In the genomic region with DNA sequence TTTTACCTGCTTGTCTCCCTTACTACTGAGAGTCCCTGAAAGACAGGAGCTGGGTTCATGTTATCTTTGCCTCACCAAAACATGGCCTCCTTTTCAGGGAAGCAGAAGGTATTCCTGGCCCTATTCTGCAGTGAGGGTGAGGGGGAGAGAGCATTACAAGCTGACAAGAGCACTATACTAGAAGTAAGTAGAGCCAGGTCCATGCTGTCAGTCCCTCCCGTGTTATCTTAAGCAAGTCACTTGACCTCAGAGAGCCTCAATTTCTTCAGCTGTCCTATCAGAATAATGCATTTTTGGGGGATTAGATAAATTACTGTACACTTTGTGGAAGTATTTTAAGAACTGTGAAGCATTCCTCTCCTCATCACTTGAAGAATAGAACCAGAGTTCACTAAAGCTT, we compare ENCODE assay signal across 20 cellular contexts.
DNase-seq lines count a peak whose midpoint lies in the region; ATAC-seq and TF ChIP-seq lines count a peak whose summit lies in the region.
"Had no signal": no experiment of that assay in that cellular context is flagged by ENCODE, and none has a peak within 500 bp of the region (broad histone marks: within the 10 kb centered on the region; RNA-seq: fewer than 3 reads in every experiment).

No MANE protein-coding gene starts in this region.

- peak in 3 of 8 donors; percentile 18 to 56 (median 31) for ATAC-seq in heart right ventricle
- no peak for ATAC-seq in left cardiac atrium
- peak; percentile 19 for ATAC-seq in left ventricle myocardium superior
- ATAC-seq in stimulated activated memory B cell treated with anti-CD40 and anti-IgM and Interleukin-4, amounts not matched to agents 10 μg/mL and 1 μg/mL and 100 μg/mL, for 72 hours = no peak
- ATAC-seq in HG02973 (IDR thresholded peaks at IDR 0.05; ENCODE audit: unreplicated experiment) = no peak
- ATAC-seq: HCT116 had no signal

- H3K27me3 Mint-ChIP-seq in neural crest cell (ENCODE audit: low read depth) = no peaks in the 10 kb centered on the region
- H3K27me3 Mint-ChIP-seq in stimulated activated memory B cell treated with anti-CD40 and anti-IgM and Interleukin-4, amounts not matched to agents 10 μg/mL and 1 μg/mL and 100 μg/mL, for 72 hours = no peaks in the 10 kb centered on the region
- H3K27me3 Mint-ChIP-seq: B cell had no signal

- WGBS in heart right ventricle, 2 donors = 23 to 48% methylated on average over 1 of the region's 1 CpG

- peaks cover 0 to 46% (median 13%) of the 10 kb centered on the region in 9 donors for H3K4me1 ChIP-seq in heart right ventricle

- no peak for DNase-seq in heart right ventricle
- DNase-seq in left cardiac atrium = no peak
- DNase-seq in left ventricle myocardium superior = no peak
- no peak for DNase-seq in neural crest cell (ENCODE audit: low read depth, low spot score)
- DNase-seq in HuH-7.5 (ENCODE audit: low spot score) = no peak
- DNase-seq: DMS53, GDM1, Karpas-422, MV-4-11, NCI-H1105 treated with DMSO at 0.1 percent for 48 hours, NCI-H2029 treated with DMSO at 0.1 percent for 48 hours, NCI-H2171 treated with DMSO at 0.1 percent for 48 hours, NCI-H524 treated with DMSO at 0.1 percent for 48 hours, SHP77 treated with DMSO at 0.1 percent for 48 hours had no signal

- H3K36me3 ChIP-seq in heart right ventricle = peaks cover 0 to 3% (median 0%) of the 10 kb centered on the region in 9 donors

- no peaks in the 10 kb centered on the region for H3K27me3 ChIP-seq in heart right ventricle

- H3K4me3 ChIP-seq in heart right ventricle = no peak overlapping the region
- H3K4me3 ChIP-seq: SK-N-MC had no signal

- intact Hi-C loops in heart right ventricle (cut with DNase I) (loop anchor here in 1 of 10 donors (10.0 kb wide), 1 partner anchor 178 kb away; no protein-coding TSS in a partner anchor), left cardiac atrium (cut with DNase I) (no loop called here), left ventricle myocardium superior (cut with micrococcal nuclease) (no loop called here)

- TF ChIP-seq CTCF in heart right ventricle (IDR thresholded peaks at IDR 0.05) (no peak), neural crest cell (conservative IDR thresholded peaks at IDR 0.05) (no peak)

- peak overlapping the region in 7 of 10 donors; percentile 17 to 85 (median 81) for H3K27ac ChIP-seq in heart right ventricle
- H3K27ac ChIP-seq: SK-N-MC had no signal

- peak overlapping the region; percentile 11 for H3K27ac Mint-ChIP-seq in neural crest cell (ENCODE audit: unreplicated experiment)
- H3K27ac Mint-ChIP-seq in stimulated activated memory B cell treated with anti-CD40 and anti-IgM and Interleukin-4, amounts not matched to agents 10 μg/mL and 1 μg/mL and 100 μg/mL, for 72 hours = no peak overlapping the region
- H3K27ac Mint-ChIP-seq: B cell, CD14-positive monocyte had no signal

- H3K4me1 Mint-ChIP-seq in neural crest cell = peaks cover 11% of the 10 kb centered on the region
- H3K4me1 Mint-ChIP-seq in stimulated activated memory B cell treated with anti-CD40 and anti-IgM and Interleukin-4, amounts not matched to agents 10 μg/mL and 1 μg/mL and 100 μg/mL, for 72 hours = no peaks in the 10 kb centered on the region
- H3K4me1 Mint-ChIP-seq: B cell, CD14-positive monocyte had no signal

- peaks cover 6% of the 10 kb centered on the region for H3K9me3 Mint-ChIP-seq in neural crest cell
- peaks cover 3% of the 10 kb centered on the region for H3K9me3 Mint-ChIP-seq in stimulated activated memory B cell treated with anti-CD40 and anti-IgM and Interleukin-4, amounts not matched to agents 10 μg/mL and 1 μg/mL and 100 μg/mL, for 72 hours

- no peaks in the 10 kb centered on the region for H3K9me3 ChIP-seq in heart right ventricle

- no peak overlapping the region for H3K4me3 Mint-ChIP-seq in neural crest cell
- no peak overlapping the region for H3K4me3 Mint-ChIP-seq in stimulated activated memory B cell treated with anti-CD40 and anti-IgM and Interleukin-4, amounts not matched to agents 10 μg/mL and 1 μg/mL and 100 μg/mL, for 72 hours
- H3K4me3 Mint-ChIP-seq: B cell, CD14-positive monocyte had no signal

- H3K36me3 Mint-ChIP-seq in neural crest cell (ENCODE audit: low read depth) = peaks cover 17% of the 10 kb centered on the region
- peaks cover 20% of the 10 kb centered on the region for H3K36me3 Mint-ChIP-seq in stimulated activated memory B cell treated with anti-CD40 and anti-IgM and Interleukin-4, amounts not matched to agents 10 μg/mL and 1 μg/mL and 100 μg/mL, for 72 hours
- H3K36me3 Mint-ChIP-seq: CD14-positive monocyte had no signal
